Comparison of ENCODE assay signal across 1 cellular context in genomic region chr19:49492573-49493411, GRCh38.
TF ChIP-seq lines count a peak whose summit lies in the region.

No MANE protein-coding gene starts in this region.

TF ChIP-seq in K562, 482 proteins besides CTCF, POLR2A, EP300 and RAD21 (continued from another document and continues in another):
- TF ChIP-seq, protein P1, sequence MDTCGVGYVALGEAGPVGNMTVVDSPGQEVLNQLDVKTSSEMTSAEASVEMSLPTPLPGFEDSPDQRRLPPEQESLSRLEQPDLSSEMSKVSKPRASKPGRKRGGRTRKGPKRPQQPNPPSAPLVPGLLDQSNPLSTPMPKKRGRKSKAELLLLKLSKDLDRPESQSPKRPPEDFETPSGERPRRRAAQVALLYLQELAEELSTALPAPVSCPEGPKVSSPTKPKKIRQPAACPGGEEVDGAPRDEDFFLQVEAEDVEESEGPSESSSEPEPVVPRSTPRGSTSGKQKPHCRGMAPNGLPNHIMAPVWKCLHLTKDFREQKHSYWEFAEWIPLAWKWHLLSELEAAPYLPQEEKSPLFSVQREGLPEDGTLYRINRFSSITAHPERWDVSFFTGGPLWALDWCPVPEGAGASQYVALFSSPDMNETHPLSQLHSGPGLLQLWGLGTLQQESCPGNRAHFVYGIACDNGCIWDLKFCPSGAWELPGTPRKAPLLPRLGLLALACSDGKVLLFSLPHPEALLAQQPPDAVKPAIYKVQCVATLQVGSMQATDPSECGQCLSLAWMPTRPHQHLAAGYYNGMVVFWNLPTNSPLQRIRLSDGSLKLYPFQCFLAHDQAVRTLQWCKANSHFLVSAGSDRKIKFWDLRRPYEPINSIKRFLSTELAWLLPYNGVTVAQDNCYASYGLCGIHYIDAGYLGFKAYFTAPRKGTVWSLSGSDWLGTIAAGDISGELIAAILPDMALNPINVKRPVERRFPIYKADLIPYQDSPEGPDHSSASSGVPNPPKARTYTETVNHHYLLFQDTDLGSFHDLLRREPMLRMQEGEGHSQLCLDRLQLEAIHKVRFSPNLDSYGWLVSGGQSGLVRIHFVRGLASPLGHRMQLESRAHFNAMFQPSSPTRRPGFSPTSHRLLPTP (IDR thresholded peaks at IDR 0.05; ENCODE audit: borderline replicate concordance, extremely low read depth, insufficient read length), result no peak
- no peak for TF ChIP-seq HSF4 (CRISPR knock-in tag; IDR thresholded peaks at IDR 0.05; ENCODE audit: borderline replicate concordance)
- TF ChIP-seq SRSF7 (optimal IDR thresholded peaks at IDR 0.05; ENCODE audit: low read depth, low read length), result no peak
- TF ChIP-seq SP1 (CRISPR knock-in tag; IDR thresholded peaks at IDR 0.05), result peak; percentile 61; the same call in 1 of the 2 replicates
- TF ChIP-seq UBTF (IDR thresholded peaks at IDR 0.05; ENCODE audit: borderline replicate concordance in 1 of 2, low read depth in 2 of 2, low read length in 2 of 2), result no peak
- TF ChIP-seq ZNF586 (CRISPR knock-in tag; conservative IDR thresholded peaks at IDR 0.05), result no peak; the same call in 1 of the 2 replicates
- no peak for TF ChIP-seq EGR1 (conservative IDR thresholded peaks at IDR 0.05)
- no peak for TF ChIP-seq SMARCE1 (IDR thresholded peaks at IDR 0.05)
- TF ChIP-seq, protein P2, sequence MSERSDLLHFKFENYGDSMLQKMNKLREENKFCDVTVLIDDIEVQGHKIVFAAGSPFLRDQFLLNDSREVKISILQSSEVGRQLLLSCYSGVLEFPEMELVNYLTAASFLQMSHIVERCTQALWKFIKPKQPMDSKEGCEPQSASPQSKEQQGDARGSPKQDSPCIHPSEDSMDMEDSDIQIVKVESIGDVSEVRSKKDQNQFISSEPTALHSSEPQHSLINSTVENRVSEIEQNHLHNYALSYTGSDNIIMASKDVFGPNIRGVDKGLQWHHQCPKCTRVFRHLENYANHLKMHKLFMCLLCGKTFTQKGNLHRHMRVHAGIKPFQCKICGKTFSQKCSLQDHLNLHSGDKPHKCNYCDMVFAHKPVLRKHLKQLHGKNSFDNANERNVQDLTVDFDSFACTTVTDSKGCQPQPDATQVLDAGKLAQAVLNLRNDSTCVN (CRISPR knock-in tag; IDR thresholded peaks at IDR 0.05), result 0 out of 2 replicates have a peak, but pooled peaks have one; percentile 1
- TF ChIP-seq BDP1 (IDR thresholded peaks at IDR 0.05; ENCODE audit: insufficient read depth, insufficient read length), result no peak
- 0 out of 2 replicates have a peak, but pooled peaks have one; percentile 46 for TF ChIP-seq ZNF347 (CRISPR knock-in tag; IDR thresholded peaks at IDR 0.05; ENCODE audit: low read depth)
- no peak for TF ChIP-seq CTCFL (IDR thresholded peaks at IDR 0.05; ENCODE audit: borderline replicate concordance, insufficient read depth, low read depth, low read length, poor library complexity, severe bottlenecking)
- no peak for TF ChIP-seq ZNF174 (CRISPR knock-in tag; IDR thresholded peaks at IDR 0.05)
- no peak for TF ChIP-seq DNMT1 (IDR thresholded peaks at IDR 0.05)
- TF ChIP-seq ZNF696 (CRISPR knock-in tag; conservative IDR thresholded peaks at IDR 0.05), result peak; percentile 15; the same call in 1 of the 2 replicates
- TF ChIP-seq ZNF253 (CRISPR knock-in tag; conservative IDR thresholded peaks at IDR 0.05), result peak; percentile 57; the same call in 1 of the 2 replicates
- no peak for TF ChIP-seq TAF1 (IDR thresholded peaks at IDR 0.05; ENCODE audit: control insufficient read depth, extremely low read depth, insufficient read depth, low read length, severe bottlenecking)
- TF ChIP-seq NR3C1 (CRISPR knock-in tag; IDR thresholded peaks at IDR 0.05), result no peak
- TF ChIP-seq TAL1 (IDR thresholded peaks at IDR 0.05), result no peak
- no peak for TF ChIP-seq PHB (CRISPR knock-in tag; IDR thresholded peaks at IDR 0.05)
- TF ChIP-seq, protein P3, sequence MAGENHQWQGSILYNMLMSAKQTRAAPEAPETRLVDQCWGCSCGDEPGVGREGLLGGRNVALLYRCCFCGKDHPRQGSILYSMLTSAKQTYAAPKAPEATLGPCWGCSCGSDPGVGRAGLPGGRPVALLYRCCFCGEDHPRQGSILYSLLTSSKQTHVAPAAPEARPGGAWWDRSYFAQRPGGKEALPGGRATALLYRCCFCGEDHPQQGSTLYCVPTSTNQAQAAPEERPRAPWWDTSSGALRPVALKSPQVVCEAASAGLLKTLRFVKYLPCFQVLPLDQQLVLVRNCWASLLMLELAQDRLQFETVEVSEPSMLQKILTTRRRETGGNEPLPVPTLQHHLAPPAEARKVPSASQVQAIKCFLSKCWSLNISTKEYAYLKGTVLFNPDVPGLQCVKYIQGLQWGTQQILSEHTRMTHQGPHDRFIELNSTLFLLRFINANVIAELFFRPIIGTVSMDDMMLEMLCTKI (IDR thresholded peaks at IDR 0.05; ENCODE audit: partially characterized antibody), result no peak
- no peak for TF ChIP-seq ZNF589 (CRISPR knock-in tag; IDR thresholded peaks at IDR 0.05; ENCODE audit: low read depth)
- no peak for TF ChIP-seq HMG20A (CRISPR knock-in tag; conservative IDR thresholded peaks at IDR 0.05)
- TF ChIP-seq ZFP36 (IDR thresholded peaks at IDR 0.05; ENCODE audit: low read depth, low read length, partially characterized antibody), result no peak
- TF ChIP-seq TAF15 (IDR thresholded peaks at IDR 0.05; ENCODE audit: low read depth, low read length), result no peak
- no peak for TF ChIP-seq XRCC4 (IDR thresholded peaks at IDR 0.05; ENCODE audit: extremely low read depth, insufficient read depth, insufficient read length)
- no peak for TF ChIP-seq ZBTB7A (IDR thresholded peaks at IDR 0.05; ENCODE audit: borderline replicate concordance, control insufficient read depth, low read depth, low read length)
- TF ChIP-seq CREB5 (CRISPR knock-in tag; IDR thresholded peaks at IDR 0.05), result no peak
- no peak for TF ChIP-seq XRCC5 (IDR thresholded peaks at IDR 0.05; ENCODE audit: low read depth, low read length)
- no peak for TF ChIP-seq ARHGAP35 (IDR thresholded peaks at IDR 0.05; ENCODE audit: partially characterized antibody)
- TF ChIP-seq, protein P4, sequence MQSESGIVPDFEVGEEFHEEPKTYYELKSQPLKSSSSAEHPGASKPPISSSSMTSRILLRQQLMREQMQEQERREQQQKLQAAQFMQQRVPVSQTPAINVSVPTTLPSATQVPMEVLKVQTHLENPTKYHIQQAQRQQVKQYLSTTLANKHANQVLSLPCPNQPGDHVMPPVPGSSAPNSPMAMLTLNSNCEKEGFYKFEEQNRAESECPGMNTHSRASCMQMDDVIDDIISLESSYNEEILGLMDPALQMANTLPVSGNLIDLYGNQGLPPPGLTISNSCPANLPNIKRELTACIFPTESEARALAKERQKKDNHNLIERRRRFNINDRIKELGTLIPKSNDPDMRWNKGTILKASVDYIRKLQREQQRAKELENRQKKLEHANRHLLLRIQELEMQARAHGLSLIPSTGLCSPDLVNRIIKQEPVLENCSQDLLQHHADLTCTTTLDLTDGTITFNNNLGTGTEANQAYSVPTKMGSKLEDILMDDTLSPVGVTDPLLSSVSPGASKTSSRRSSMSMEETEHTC (IDR thresholded peaks at IDR 0.05), result no peak
- TF ChIP-seq, protein P5, sequence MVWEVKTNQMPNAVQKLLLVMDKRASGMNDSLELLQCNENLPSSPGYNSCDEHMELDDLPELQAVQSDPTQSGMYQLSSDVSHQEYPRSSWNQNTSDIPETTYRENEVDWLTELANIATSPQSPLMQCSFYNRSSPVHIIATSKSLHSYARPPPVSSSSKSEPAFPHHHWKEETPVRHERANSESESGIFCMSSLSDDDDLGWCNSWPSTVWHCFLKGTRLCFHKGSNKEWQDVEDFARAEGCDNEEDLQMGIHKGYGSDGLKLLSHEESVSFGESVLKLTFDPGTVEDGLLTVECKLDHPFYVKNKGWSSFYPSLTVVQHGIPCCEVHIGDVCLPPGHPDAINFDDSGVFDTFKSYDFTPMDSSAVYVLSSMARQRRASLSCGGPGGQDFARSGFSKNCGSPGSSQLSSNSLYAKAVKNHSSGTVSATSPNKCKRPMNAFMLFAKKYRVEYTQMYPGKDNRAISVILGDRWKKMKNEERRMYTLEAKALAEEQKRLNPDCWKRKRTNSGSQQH (CRISPR knock-in tag; IDR thresholded peaks at IDR 0.05), result peak; percentile 90
- no peak for TF ChIP-seq NFE2L1 (tag; IDR thresholded peaks at IDR 0.05; ENCODE audit: borderline replicate concordance, low read depth)
- TF ChIP-seq ATF6 (CRISPR knock-in tag; IDR thresholded peaks at IDR 0.05), result peak; percentile 68; the same call in 1 of the 2 replicates
- no peak for TF ChIP-seq BHLHE40 (IDR thresholded peaks at IDR 0.05; ENCODE audit: low read length)
- TF ChIP-seq ZKSCAN8 (CRISPR knock-in tag; IDR thresholded peaks at IDR 0.05), result peak; percentile 52; the same call in 1 of the 2 replicates
- peak; percentile 52 for TF ChIP-seq MBD2 (IDR thresholded peaks at IDR 0.05; ENCODE audit: borderline replicate concordance, low read depth)
- TF ChIP-seq PPARD (CRISPR knock-in tag; IDR thresholded peaks at IDR 0.05), result no peak
- TF ChIP-seq GTF2F1 (IDR thresholded peaks at IDR 0.05; ENCODE audit: low read depth, low read length), result no peak
- no peak for TF ChIP-seq FOSL1 (tag; conservative IDR thresholded peaks at IDR 0.05)
- TF ChIP-seq RFX1 (IDR thresholded peaks at IDR 0.05), result no peak
- peak; percentile 87; the same call in 1 of the 2 replicates for TF ChIP-seq FOXO4 (CRISPR knock-in tag; IDR thresholded peaks at IDR 0.05)
- no peak for TF ChIP-seq ARID2 (IDR thresholded peaks at IDR 0.05)
- peak; percentile 77; the same call in 1 of the 2 replicates for TF ChIP-seq RHOXF2B (CRISPR knock-in tag; conservative IDR thresholded peaks at IDR 0.05)
- TF ChIP-seq, protein P6, sequence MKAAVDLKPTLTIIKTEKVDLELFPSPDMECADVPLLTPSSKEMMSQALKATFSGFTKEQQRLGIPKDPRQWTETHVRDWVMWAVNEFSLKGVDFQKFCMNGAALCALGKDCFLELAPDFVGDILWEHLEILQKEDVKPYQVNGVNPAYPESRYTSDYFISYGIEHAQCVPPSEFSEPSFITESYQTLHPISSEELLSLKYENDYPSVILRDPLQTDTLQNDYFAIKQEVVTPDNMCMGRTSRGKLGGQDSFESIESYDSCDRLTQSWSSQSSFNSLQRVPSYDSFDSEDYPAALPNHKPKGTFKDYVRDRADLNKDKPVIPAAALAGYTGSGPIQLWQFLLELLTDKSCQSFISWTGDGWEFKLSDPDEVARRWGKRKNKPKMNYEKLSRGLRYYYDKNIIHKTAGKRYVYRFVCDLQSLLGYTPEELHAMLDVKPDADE (conservative IDR thresholded peaks at IDR 0.05; ENCODE audit: control insufficient read depth, low read depth, low read length), result no peak
